ENCODE assay signal across 30 cellular contexts in the genomic region with DNA sequence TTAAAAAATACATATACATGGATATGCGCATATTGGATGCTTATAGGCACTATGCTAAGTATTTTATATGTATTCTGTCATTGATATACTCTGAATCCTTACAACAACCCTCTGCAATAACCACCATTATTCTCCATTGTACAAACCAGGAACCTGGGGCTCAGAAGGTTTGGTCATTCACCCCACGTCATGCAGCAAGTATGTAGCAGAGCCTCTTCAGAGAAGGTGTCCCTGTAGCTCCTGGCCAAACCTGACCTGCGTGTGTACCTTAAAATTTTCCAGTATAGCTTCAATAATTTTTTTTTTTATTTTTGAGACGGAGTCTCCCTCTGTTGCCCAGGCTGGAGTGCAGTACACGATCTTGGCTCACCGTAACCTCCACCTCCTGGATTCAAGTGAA.
"Had no signal": no experiment of that assay in that cellular context is flagged by ENCODE, and none has a peak within 500 bp of the region (broad histone marks: within the 10 kb centered on the region; RNA-seq: fewer than 3 reads in every experiment).

No MANE protein-coding gene starts in this region.

- H3K27ac ChIP-seq: adrenal gland, ascending aorta, body of pancreas, brain microvascular endothelial cell, breast epithelium, cardiac muscle cell had no signal

- DNase-seq: activated effector memory CD4-positive, alpha-beta T cell treated with anti-CD3 and anti-CD28 coated beads, Interleukin-2, amount 50 U/mL, for 16 hours; activated effector memory CD4-positive, alpha-beta T cell treated with Interleukin-2 at 50 U/mL for 16 hours; activated gamma-delta T cell; activated gamma-delta T cell treated with Interleukin-2 at 50 U/mL for 16 hours; activated naive CD4-positive, alpha-beta T cell; activated naive CD4-positive, alpha-beta T cell treated with anti-CD3 and anti-CD28 coated beads for 36 hours; activated naive CD4-positive, alpha-beta T cell treated with anti-CD3 and anti-CD28 coated beads, Interleukin-2, amount 10 ng/mL, durations not matched to agents 7 days and 5 days; activated naive CD4-positive, alpha-beta T cell treated with anti-CD3 and anti-CD28 coated beads, Interleukin-2, amount 50 U/mL, for 16 hours; activated naive CD4-positive, alpha-beta T cell treated with Interleukin-2 at 50 U/mL for 16 hours; activated naive CD8-positive, alpha-beta T cell treated with anti-CD3 and anti-CD28 coated beads for 36 hours; activated naive CD8-positive, alpha-beta T cell treated with anti-CD3 and anti-CD28 coated beads, Interleukin-2, amount 10 ng/mL, durations not matched to agents 7 days and 5 days; activated naive CD8-positive, alpha-beta T cell treated with anti-CD3 and anti-CD28 coated beads, Interleukin-2, amount 50 U/mL, for 24 hours; activated T-cell treated with anti-CD3 and anti-CD28 coated beads, Interleukin-2, amount 50 U/mL, for 4 hours; activated T-cell treated with anti-CD3 and anti-CD28 coated beads, Interleukin-2, amount 50 U/mL, for 48 hours; activated T-cell treated with anti-CD3 and anti-CD28 coated beads, Interleukin-2, amount 50 U/mL, for 72 hours; adrenal gland; amniotic stem cell; amygdala; anterior cingulate cortex; aorta; body of pancreas; brain microvascular endothelial cell; caudate nucleus; central memory CD4-positive, alpha-beta T cell; cerebellar nuclear complex had no signal

- H3K4me1 ChIP-seq: ascending aorta, body of pancreas, breast epithelium had no signal

- H3K4me3 ChIP-seq: adrenal gland, ascending aorta, body of pancreas, breast epithelium, cardiac muscle cell had no signal

- H3K36me3 ChIP-seq: adrenal gland, ascending aorta, brain microvascular endothelial cell, breast epithelium, cardiac muscle cell had no signal

- H3K27me3 ChIP-seq: adrenal gland, ascending aorta, body of pancreas, brain microvascular endothelial cell, breast epithelium had no signal

- H3K9me3 ChIP-seq: adrenal gland, ascending aorta, body of pancreas, breast epithelium had no signal

- ATAC-seq: activated naive CD4-positive, alpha-beta T cell treated with anti-CD3 and anti-CD28 coated beads, Interleukin-2, amount 50 U/mL, for 72 hours; activated naive CD8-positive, alpha-beta T cell treated with anti-CD3 and anti-CD28 coated beads, Interleukin-2, amount 50 U/mL, for 24 hours; activated T-cell treated with anti-CD3 and anti-CD28 coated beads, Interleukin-2, amount 50 U/mL, for 4 hours; activated T-cell treated with anti-CD3 and anti-CD28 coated beads, Interleukin-2, amount 50 U/mL, for 72 hours; activated T-helper 17 cell treated with anti-CD3 and anti-CD28 coated beads, Interleukin-2, amount 50 U/mL, for 72 hours; body of pancreas had no signal
